22 cellular contexts compared by ENCODE assay signal in the genomic region with DNA sequence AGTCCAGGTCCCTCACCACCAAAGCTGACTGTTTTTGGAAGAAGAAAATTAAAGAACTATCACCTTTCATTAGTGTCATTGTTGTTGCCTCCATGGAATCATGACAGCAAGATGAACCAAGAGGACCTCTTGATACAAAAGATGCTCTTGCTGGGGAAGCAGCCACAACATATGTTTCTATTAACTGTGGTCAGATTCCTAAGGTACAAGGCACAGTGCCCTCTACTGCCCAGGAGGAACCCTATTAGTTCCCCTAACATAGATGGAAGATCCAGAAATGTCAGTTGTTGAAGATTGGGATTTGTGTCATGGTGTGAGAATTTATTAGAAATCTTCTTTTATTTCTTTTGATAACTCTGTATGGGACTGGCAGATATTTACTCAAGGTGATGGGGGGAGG.
"Had no signal": no experiment of that assay in that cellular context is flagged by ENCODE, and none has a peak within 500 bp of the region (broad histone marks: within the 10 kb centered on the region; RNA-seq: fewer than 3 reads in every experiment).

No MANE protein-coding gene starts in this region.

- H3K4me2 ChIP-seq: hepatocyte, smooth muscle cell had no signal

- DNase-seq: activated CD4-positive, alpha-beta T cell treated with anti-CD3 and anti-CD28 coated beads, Interleukin-2, amount 50 U/mL, for 1 hour; activated CD8-positive, alpha-beta memory T cell treated with anti-CD3 and anti-CD28 coated beads for 24 hours; activated CD8-positive, alpha-beta memory T cell treated with anti-CD3 and anti-CD28 coated beads, Interleukin-2, amount 50 U/mL, for 48 hours; activated effector memory CD4-positive, alpha-beta T cell treated with Interleukin-2 at 50 U/mL for 16 hours; activated naive CD4-positive, alpha-beta T cell treated with anti-CD3 and anti-CD28 coated beads, Interleukin-2, amount 50 U/mL, for 16 hours; activated T-cell treated with anti-CD3 and anti-CD28 coated beads, Interleukin-2, amount 50 U/mL, for 48 hours; aorta; brain microvascular endothelial cell; colonic mucosa; foreskin keratinocyte; stimulated activated CD4-positive, alpha-beta T cell treated with anti-CD3 and anti-CD28 coated beads, Interleukin-4, amount 100 ng/mL, for 1 hour; stomach; trophoblast cell had no signal

- H3K4me3 ChIP-seq: colonic mucosa, hepatocyte, lung, smooth muscle cell, stomach, vagina had no signal

- ATAC-seq: activated CD4-positive, CD25-positive, alpha-beta regulatory T cell treated with anti-CD3 and anti-CD28 coated beads, Interleukin-2, amount 50 U/mL, for 24 hours; foreskin keratinocyte; natural killer cell treated with Interleukin-12 subunit alpha and Interleukin-12 subunit beta and Interleukin-15 and Interleukin-18, amount 100 ng/mL, for 72 hours; sciatic nerve had no signal

- H3K27me3 ChIP-seq: brain microvascular endothelial cell, colonic mucosa, foreskin keratinocyte, hepatocyte, neutrophil, stomach, vagina had no signal

- H2AFZ ChIP-seq: hepatocyte, parathyroid adenoma had no signal

- H3K36me3 ChIP-seq: brain microvascular endothelial cell, colonic mucosa, neutrophil, stomach, vagina had no signal

- H3K79me2 ChIP-seq: hepatocyte, parathyroid adenoma had no signal

- H3K9me3 ChIP-seq: colonic mucosa, neutrophil, stomach, vagina had no signal

- H3K9ac ChIP-seq: parathyroid adenoma had no signal

- H3K4me1 ChIP-seq: colonic mucosa, parathyroid adenoma, vagina had no signal

- H3K27ac ChIP-seq: brain microvascular endothelial cell, colonic mucosa, foreskin keratinocyte, hepatocyte, neutrophil, parathyroid adenoma, stomach, vagina had no signal
